Comparison of ENCODE assay signal across 27 cellular contexts in the genomic region with DNA sequence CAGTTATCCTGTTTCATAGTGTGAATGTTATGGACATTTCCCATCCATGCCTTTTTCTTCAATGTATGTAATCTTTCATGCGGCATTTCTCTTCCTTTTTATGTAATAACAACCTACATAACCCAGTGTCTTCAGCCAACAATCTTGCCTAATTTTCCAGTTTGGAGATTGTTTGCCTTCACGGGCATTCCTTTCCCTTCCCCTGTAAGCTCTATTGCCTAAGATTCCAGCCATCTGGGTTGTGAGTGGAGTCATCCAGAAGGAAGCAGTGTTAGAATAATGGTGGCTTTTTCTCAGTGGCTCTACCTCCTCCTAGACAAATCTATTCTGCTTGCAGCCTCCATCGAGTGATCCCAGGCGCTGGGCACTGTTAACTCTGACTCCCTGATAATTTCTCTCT. TPM values are rescaled to one million over a fixed set of nuclear protein-coding genes. Genes with fewer than 3 reads are reported as not detected.
"Had no signal": no experiment of that assay in that cellular context is flagged by ENCODE, and none has a peak within 500 bp of the region (broad histone marks: within the 10 kb centered on the region; RNA-seq: fewer than 3 reads in every experiment).

No MANE protein-coding gene starts in this region.

- H3K27ac Mint-ChIP-seq: activated CD4-positive, alpha-beta memory T cell treated with anti-CD3 and anti-CD28 coated beads for 36 hours; activated CD4-positive, alpha-beta T cell treated with anti-CD3 and anti-CD28 coated beads, Interleukin-2, amount 10 ng/mL, durations not matched to agents 24 days and 14 days; activated naive CD4-positive, alpha-beta T cell treated with anti-CD3 and anti-CD28 coated beads, Interleukin-2, amount 10 ng/mL, durations not matched to agents 7 days and 5 days; activated naive CD8-positive, alpha-beta T cell treated with anti-CD3 and anti-CD28 coated beads, Interleukin-2, amount 10 ng/mL, durations not matched to agents 7 days and 5 days; activated T-cell treated with anti-CD3 and anti-CD28 coated beads, Interleukin-2, amount 50 U/mL, for 24 hours; mesothelial cell of epicardium; stimulated activated naive B cell treated with anti-CD40 and anti-IgM and Interleukin-4, amounts not matched to agents 10 μg/mL and 1 μg/mL and 100 μg/mL, for 72 hours; T-cell; T-helper 2 cell treated with Interferon-gamma antibody and Interleukin-4, amounts not matched to agents 5 μg/mL and 100 μg/mL, for 36 hours had no signal

- H3K4me3 ChIP-seq: gastrocnemius medialis, hepatocyte, pancreas, psoas muscle, stomach, thyroid gland, upper lobe of left lung had no signal

- H3K27me3 Mint-ChIP-seq: activated CD4-positive, alpha-beta memory T cell treated with anti-CD3 and anti-CD28 coated beads for 36 hours; activated naive CD4-positive, alpha-beta T cell treated with anti-CD3 and anti-CD28 coated beads, Interleukin-2, amount 10 ng/mL, durations not matched to agents 7 days and 5 days; activated naive CD8-positive, alpha-beta T cell treated with anti-CD3 and anti-CD28 coated beads, Interleukin-2, amount 10 ng/mL, durations not matched to agents 7 days and 5 days; activated T-cell treated with anti-CD3 and anti-CD28 coated beads, Interleukin-2, amount 50 U/mL, for 24 hours had no signal

- H3K4me1 Mint-ChIP-seq: activated CD4-positive, alpha-beta T cell treated with anti-CD3 and anti-CD28 coated beads, Interleukin-2, amount 10 ng/mL, durations not matched to agents 24 days and 14 days; activated naive CD4-positive, alpha-beta T cell treated with anti-CD3 and anti-CD28 coated beads, Interleukin-2, amount 10 ng/mL, durations not matched to agents 7 days and 5 days; mesothelial cell of epicardium; naive B cell; T-cell had no signal

- H3K9me3 Mint-ChIP-seq: activated CD4-positive, alpha-beta memory T cell treated with anti-CD3 and anti-CD28 coated beads for 36 hours; activated CD4-positive, alpha-beta T cell treated with anti-CD3 and anti-CD28 coated beads, Interleukin-2, amount 10 ng/mL, durations not matched to agents 24 days and 14 days; activated naive CD4-positive, alpha-beta T cell treated with anti-CD3 and anti-CD28 coated beads, Interleukin-2, amount 10 ng/mL, durations not matched to agents 7 days and 5 days; activated naive CD8-positive, alpha-beta T cell treated with anti-CD3 and anti-CD28 coated beads, Interleukin-2, amount 10 ng/mL, durations not matched to agents 7 days and 5 days; activated T-cell treated with anti-CD3 and anti-CD28 coated beads, Interleukin-2, amount 50 U/mL, for 24 hours; mesothelial cell of epicardium; naive B cell; stimulated activated naive B cell treated with anti-CD40 and anti-IgM and Interleukin-4, amounts not matched to agents 10 μg/mL and 1 μg/mL and 100 μg/mL, for 72 hours; T-cell; T-helper 2 cell treated with Interferon-gamma antibody and Interleukin-4, amounts not matched to agents 5 μg/mL and 100 μg/mL, for 36 hours had no signal

- H3K4me3 Mint-ChIP-seq: activated CD4-positive, alpha-beta memory T cell treated with anti-CD3 and anti-CD28 coated beads for 36 hours; activated CD4-positive, alpha-beta T cell treated with anti-CD3 and anti-CD28 coated beads, Interleukin-2, amount 10 ng/mL, durations not matched to agents 24 days and 14 days; activated naive CD4-positive, alpha-beta T cell treated with anti-CD3 and anti-CD28 coated beads, Interleukin-2, amount 10 ng/mL, durations not matched to agents 7 days and 5 days; activated naive CD8-positive, alpha-beta T cell treated with anti-CD3 and anti-CD28 coated beads, Interleukin-2, amount 10 ng/mL, durations not matched to agents 7 days and 5 days; activated T-cell treated with anti-CD3 and anti-CD28 coated beads, Interleukin-2, amount 50 U/mL, for 24 hours; mesothelial cell of epicardium; naive B cell; stimulated activated naive B cell treated with anti-CD40 and anti-IgM and Interleukin-4, amounts not matched to agents 10 μg/mL and 1 μg/mL and 100 μg/mL, for 72 hours; T-cell; T-helper 2 cell treated with Interferon-gamma antibody and Interleukin-4, amounts not matched to agents 5 μg/mL and 100 μg/mL, for 36 hours had no signal

- H3K4me1 ChIP-seq: gastrocnemius medialis, pancreas, psoas muscle, stomach, upper lobe of left lung had no signal

- H3K27ac ChIP-seq: brain microvascular endothelial cell, gastrocnemius medialis, hepatocyte, pancreas, psoas muscle, stomach, thyroid gland, upper lobe of left lung had no signal

- H3K9me3 ChIP-seq: gastrocnemius medialis, pancreas, psoas muscle, stomach, thyroid gland, upper lobe of left lung had no signal

- DNase-seq: activated CD4-positive, alpha-beta memory T cell treated with anti-CD3 and anti-CD28 coated beads for 36 hours; activated CD4-positive, alpha-beta T cell treated with anti-CD3 and anti-CD28 coated beads, Interleukin-2, amount 10 ng/mL, durations not matched to agents 24 days and 14 days; activated CD8-positive, alpha-beta memory T cell treated with anti-CD3 and anti-CD28 coated beads, Interleukin-2, amount 50 U/mL, for 48 hours; activated gamma-delta T cell; activated naive CD4-positive, alpha-beta T cell treated with anti-CD3 and anti-CD28 coated beads, Interleukin-2, amount 10 ng/mL, durations not matched to agents 7 days and 5 days; activated naive CD8-positive, alpha-beta T cell treated with anti-CD3 and anti-CD28 coated beads, Interleukin-2, amount 10 ng/mL, durations not matched to agents 7 days and 5 days; activated T-cell treated with anti-CD3 and anti-CD28 coated beads, Interleukin-2, amount 50 U/mL, for 24 hours; amniotic stem cell; brain microvascular endothelial cell; central memory CD4-positive, alpha-beta T cell; gastrocnemius medialis; left cardiac atrium; left ventricle myocardium superior; naive B cell; nucleus accumbens; pancreas; psoas muscle; stimulated activated CD4-positive, alpha-beta T cell treated with anti-CD3 and anti-CD28 coated beads, Interleukin-15, amount 100 ng/mL, for 24 hours; stimulated activated CD4-positive, alpha-beta T cell treated with anti-CD3 and anti-CD28 coated beads, Interleukin-2, amount 100 ng/mL, for 24 hours; stimulated activated naive B cell treated with anti-CD40 and anti-IgM and Interleukin-4, amounts not matched to agents 10 μg/mL and 1 μg/mL and 100 μg/mL, for 72 hours; stomach; T-cell; thyroid gland; upper lobe of left lung had no signal

- H3K36me3 ChIP-seq: brain microvascular endothelial cell, gastrocnemius medialis, pancreas, stomach, thyroid gland, upper lobe of left lung had no signal

- H3K27me3 ChIP-seq: brain microvascular endothelial cell, hepatocyte, thyroid gland, upper lobe of left lung had no signal

- H3K36me3 Mint-ChIP-seq: activated CD4-positive, alpha-beta memory T cell treated with anti-CD3 and anti-CD28 coated beads for 36 hours; activated naive CD4-positive, alpha-beta T cell treated with anti-CD3 and anti-CD28 coated beads, Interleukin-2, amount 10 ng/mL, durations not matched to agents 7 days and 5 days; activated naive CD8-positive, alpha-beta T cell treated with anti-CD3 and anti-CD28 coated beads, Interleukin-2, amount 10 ng/mL, durations not matched to agents 7 days and 5 days; naive B cell; stimulated activated naive B cell treated with anti-CD40 and anti-IgM and Interleukin-4, amounts not matched to agents 10 μg/mL and 1 μg/mL and 100 μg/mL, for 72 hours; T-cell had no signal

RNA-seq across cellular contexts. Expression of a gene that starts 22.3 kb away (rescaled TPM):
- total RNA-seq: gastrocnemius medialis had no signal
